Comparison of ENCODE assay signal across 10 cellular contexts in the genomic region with DNA sequence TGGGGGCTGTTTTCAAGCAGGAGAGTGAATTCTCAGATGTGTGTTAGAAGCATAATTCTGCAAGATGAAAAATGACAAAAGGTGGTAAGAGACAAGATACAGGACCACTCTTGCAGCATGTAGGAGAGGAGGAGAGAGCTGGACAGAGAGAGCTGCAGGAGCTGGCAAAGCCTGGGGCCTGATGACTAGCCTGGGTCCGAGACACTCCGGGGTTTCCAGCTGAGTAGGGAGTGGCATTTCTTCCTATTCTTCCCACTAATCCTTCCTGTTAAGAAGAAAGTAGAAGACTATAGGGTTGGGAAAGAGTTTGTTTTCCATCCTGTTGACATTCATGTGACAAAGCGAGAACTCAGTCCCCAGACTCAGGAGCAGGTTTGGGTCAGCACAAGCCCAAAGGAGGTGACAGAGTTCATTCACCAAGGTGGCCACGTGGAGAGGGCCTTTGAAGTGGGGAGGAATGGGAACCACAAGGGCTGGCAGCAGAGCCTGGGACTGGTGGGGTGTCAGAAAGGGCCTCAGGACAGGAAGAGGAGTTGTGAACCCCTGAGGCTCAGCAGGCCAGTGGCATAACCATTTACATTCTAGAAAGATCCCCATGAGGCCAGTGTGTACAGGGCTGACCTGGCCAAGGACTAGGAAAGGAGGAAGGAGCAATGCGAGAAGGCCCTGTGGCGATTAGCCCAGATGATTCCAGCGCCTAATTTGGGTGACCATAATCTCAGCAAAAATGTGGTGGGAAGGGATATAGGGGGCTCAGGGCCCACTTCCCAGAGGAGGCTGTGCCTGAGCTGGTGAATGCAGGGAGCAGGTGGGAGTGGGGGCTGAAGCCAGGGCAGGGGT. TPM values are rescaled to one million over a fixed set of nuclear protein-coding genes. Genes with fewer than 3 reads are reported as not detected.
DNase-seq lines count a peak whose midpoint lies in the region; TF ChIP-seq lines count a peak whose summit lies in the region.
"Had no signal": no experiment of that assay in that cellular context is flagged by ENCODE, and none has a peak within 500 bp of the region (broad histone marks: within the 10 kb centered on the region; RNA-seq: fewer than 3 reads in every experiment).

No MANE protein-coding gene starts in this region.

- H3K27ac Mint-ChIP-seq in chondrocyte (ENCODE audit: unreplicated experiment) (peak overlapping the region; percentile 76), neural crest cell (ENCODE audit: unreplicated experiment) (no peak overlapping the region)

- H3K27me3 ChIP-seq in AG04450 (ENCODE audit: control insufficient read depth, insufficient read depth, low read length), result no peaks in the 10 kb centered on the region

- H3K4me3 ChIP-seq in AG04450 (ENCODE audit: low read depth, low read length), result no peak overlapping the region
- H3K4me3 ChIP-seq: prostate gland had no signal

- CTCF ChIA-PET in AG04450 (lab: Charles Lee), result interaction anchor here (0.9 kb wide), 1 partner anchor 109 kb away, joined by 3 read pairs; no protein-coding TSS in a partner anchor

- DNase-seq in AG04450 (ENCODE audit: low read depth, low spot score) (no peak), GM20000 (ENCODE audit: low spot score) (peak; percentile 10), chondrocyte (ENCODE audit: low spot score) (no peak), neural crest cell (ENCODE audit: low read depth, low spot score) (peak; percentile 1), dedifferentiated amniotic fluid mesenchymal stem cell (ENCODE audit: extremely low spot score) (no peak), AML-193 (lab: John Stamatoyannopoulos, UW) (no peak), kidney glomerular epithelial cell (lab: John Stamatoyannopoulos, UW) (no peak)
- DNase-seq in activated CD4-positive, CD25-positive, alpha-beta regulatory T cell (lab: John Stamatoyannopoulos, UW), result no peak

- H3K36me3 Mint-ChIP-seq in chondrocyte (ENCODE audit: low read depth) (peaks cover 5% of the 10 kb centered on the region), neural crest cell (ENCODE audit: low read depth) (no peaks in the 10 kb centered on the region)

- H3K4me1 Mint-ChIP-seq in chondrocyte (ENCODE audit: low read depth), result peaks cover 40% of the 10 kb centered on the region
- H3K4me1 Mint-ChIP-seq in neural crest cell, result peaks cover 39% of the 10 kb centered on the region

- TF ChIP-seq CTCF in AG04450 (IDR thresholded peaks at IDR 0.05; ENCODE audit: low read depth, low read length) (no peak), GM20000 (IDR thresholded peaks at IDR 0.05; ENCODE audit: extremely low read depth, missing control alignments) (no peak), chondrocyte (IDR thresholded peaks at IDR 0.05) (no peak), neural crest cell (conservative IDR thresholded peaks at IDR 0.05) (no peak)

- peak overlapping the region; percentile 24 for H3K27ac ChIP-seq in AG04450 (ENCODE audit: low read depth, low read length)
- H3K27ac ChIP-seq: HL-60 had no signal

- H3K9me3 Mint-ChIP-seq in chondrocyte (ENCODE audit: low read depth) (no peaks in the 10 kb centered on the region), neural crest cell (no peaks in the 10 kb centered on the region)

- H3K9me3 ChIP-seq in AG04450 (ENCODE audit: control insufficient read depth, insufficient read depth, low read length), result peaks cover 3% of the 10 kb centered on the region; the same call in 1 of the 2 replicates
- H3K9me3 ChIP-seq: prostate gland had no signal

- POLR2A ChIA-PET in AG04450 (lab: Yijun Ruan, JAX), result interaction anchor here (1.6 kb wide), 1 partner anchor 17 kb away, joined by 7 read pairs; the partner anchor contains the start of gene MXD4

- no peaks in the 10 kb centered on the region for H3K27me3 Mint-ChIP-seq in chondrocyte (ENCODE audit: low read depth)
- no peaks in the 10 kb centered on the region for H3K27me3 Mint-ChIP-seq in neural crest cell (ENCODE audit: low read depth)

- H3K4me3 Mint-ChIP-seq in chondrocyte (ENCODE audit: unreplicated experiment) (no peak overlapping the region), neural crest cell (no peak overlapping the region)

RNA-seq across cellular contexts. Expression of gene HAUS3, which starts 3.2 kb away (rescaled TPM):
- 3.1 and 6.0 TPM in 2 replicates for polyA plus RNA-seq in AG04450 (2011; rRNA removed)
- polyA minus RNA-seq in AG04450 (2011; rRNA and poly(A)+ RNA removed), result 1.9 and 2.6 TPM in 2 replicates
- 8.6 to 12.5 TPM (median 10.0 TPM) in 3 replicates for total RNA-seq in chondrocyte
- 26.1 and 26.9 TPM in 2 replicates for total RNA-seq in neural crest cell

RNA-seq across cellular contexts. Expression of gene POLN, which starts 3.2 kb away (rescaled TPM):
- 0.35 and 0.42 TPM in 2 replicates for polyA plus RNA-seq in AG04450 (2011; rRNA removed)
- polyA minus RNA-seq in AG04450 (2011; rRNA and poly(A)+ RNA removed), result 0.32 and 1.1 TPM in 2 replicates
- total RNA-seq in chondrocyte, result 3.8 to 9.1 TPM (median 5.5 TPM) in 3 replicates
- total RNA-seq in neural crest cell, result 4.0 and 5.6 TPM in 2 replicates

RNA-seq across cellular contexts. Expression of gene MXD4, which starts 16.7 kb away (rescaled TPM):
- polyA plus RNA-seq in AG04450 (2011; rRNA removed), result 46.0 and 59.5 TPM in 2 replicates
- polyA minus RNA-seq in AG04450 (2011; rRNA and poly(A)+ RNA removed), result 45.4 and 58.6 TPM in 2 replicates
- total RNA-seq in chondrocyte, result 80.3 to 114 TPM (median 82.7 TPM) in 3 replicates
- 47.1 and 54.3 TPM in 2 replicates for total RNA-seq in neural crest cell

Comparison
In these comparisons a context has a peak if more than half of its experiments do, and no peak if none do; other contexts are left out.
1. DNase-seq: peak in GM20000 (single experiment) and neural crest cell (single experiment); none in AG04450 (single experiment), chondrocyte (single experiment), dedifferentiated amniotic fluid mesenchymal stem cell (single experiment), AML-193 (0 of 2), activated CD4-positive, CD25-positive, alpha-beta regulatory T cell (0 of 4) and kidney glomerular epithelial cell (single experiment).